Comparison of ENCODE assay signal across 1 cellular context in genomic region chr2:164837807-164838206, GRCh38.
TF ChIP-seq lines count a peak whose summit lies in the region.

No MANE protein-coding gene starts in this region.

TF ChIP-seq in HepG2, 621 proteins besides CTCF, POLR2A, EP300 and RAD21 (continued from another document):
- TF ChIP-seq, protein P1, sequence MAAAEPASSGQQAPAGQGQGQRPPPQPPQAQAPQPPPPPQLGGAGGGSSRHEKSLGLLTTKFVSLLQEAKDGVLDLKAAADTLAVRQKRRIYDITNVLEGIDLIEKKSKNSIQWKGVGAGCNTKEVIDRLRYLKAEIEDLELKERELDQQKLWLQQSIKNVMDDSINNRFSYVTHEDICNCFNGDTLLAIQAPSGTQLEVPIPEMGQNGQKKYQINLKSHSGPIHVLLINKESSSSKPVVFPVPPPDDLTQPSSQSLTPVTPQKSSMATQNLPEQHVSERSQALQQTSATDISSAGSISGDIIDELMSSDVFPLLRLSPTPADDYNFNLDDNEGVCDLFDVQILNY (CRISPR knock-in tag; conservative IDR thresholded peaks at IDR 0.05): no peak
- TF ChIP-seq STAG1 (CRISPR knock-in tag; IDR thresholded peaks at IDR 0.05) (no peak), SP5 (CRISPR knock-in tag; IDR thresholded peaks at IDR 0.05; ENCODE audit: borderline replicate concordance, low read depth) (0 out of 2 replicates have a peak, but pooled peaks have one; percentile 16), SALL1 (CRISPR knock-in tag; IDR thresholded peaks at IDR 0.05) (peak; percentile 43; the same call in 1 of the 2 replicates), ONECUT2 (CRISPR knock-in tag; IDR thresholded peaks at IDR 0.05) (no peak)
